In the genomic region with DNA sequence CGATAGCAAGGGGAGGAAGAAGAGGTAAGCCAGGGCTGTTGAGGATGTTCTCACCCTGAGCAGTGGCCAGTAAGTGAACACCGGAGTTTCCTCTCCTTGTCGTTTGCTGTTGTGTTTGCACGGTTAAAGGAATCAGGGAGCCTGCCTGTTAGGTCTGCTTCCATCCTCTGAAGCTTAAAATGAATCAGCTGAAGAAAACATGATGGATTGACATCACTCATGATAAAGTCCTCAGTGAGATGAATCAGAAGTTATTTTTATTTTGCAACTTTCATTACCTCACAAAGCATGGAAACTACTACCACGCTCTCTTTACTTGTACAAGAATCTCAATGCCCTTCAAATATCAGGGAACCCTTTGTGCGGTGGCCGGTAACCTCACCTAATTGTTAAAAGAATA, we compare ENCODE assay signal across 2 cellular contexts.
TF ChIP-seq lines count a peak whose summit lies in the region.

No MANE protein-coding gene starts in this region.

TF ChIP-seq in A549, 52 proteins besides CTCF, POLR2A, EP300 and RAD21:
- TF ChIP-seq, protein P1, sequence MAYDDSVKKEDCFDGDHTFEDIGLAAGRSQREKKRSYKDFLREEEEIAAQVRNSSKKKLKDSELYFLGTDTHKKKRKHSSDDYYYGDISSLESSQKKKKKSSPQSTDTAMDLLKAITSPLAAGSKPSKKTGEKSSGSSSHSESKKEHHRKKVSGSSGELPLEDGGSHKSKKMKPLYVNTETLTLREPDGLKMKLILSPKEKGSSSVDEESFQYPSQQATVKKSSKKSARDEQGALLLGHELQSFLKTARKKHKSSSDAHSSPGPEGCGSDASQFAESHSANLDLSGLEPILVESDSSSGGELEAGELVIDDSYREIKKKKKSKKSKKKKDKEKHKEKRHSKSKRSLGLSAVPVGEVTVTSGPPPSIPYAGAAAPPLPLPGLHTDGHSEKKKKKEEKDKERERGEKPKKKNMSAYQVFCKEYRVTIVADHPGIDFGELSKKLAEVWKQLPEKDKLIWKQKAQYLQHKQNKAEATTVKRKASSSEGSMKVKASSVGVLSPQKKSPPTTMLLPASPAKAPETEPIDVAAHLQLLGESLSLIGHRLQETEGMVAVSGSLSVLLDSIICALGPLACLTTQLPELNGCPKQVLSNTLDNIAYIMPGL (CRISPR knock-in tag; IDR thresholded peaks at IDR 0.05; ENCODE audit: borderline replicate concordance): no peak
- TF ChIP-seq ZFP36 (IDR thresholded peaks at IDR 0.05; ENCODE audit: borderline replicate concordance, partially characterized antibody) (no peak), GATA3 (IDR thresholded peaks at IDR 0.05; ENCODE audit: borderline replicate concordance) (no peak), CHD4 (IDR thresholded peaks at IDR 0.05; ENCODE audit: borderline replicate concordance) (no peak), NPAS2 (CRISPR knock-in tag; IDR thresholded peaks at IDR 0.05; ENCODE audit: borderline replicate concordance) (no peak)
- TF ChIP-seq, protein P2, sequence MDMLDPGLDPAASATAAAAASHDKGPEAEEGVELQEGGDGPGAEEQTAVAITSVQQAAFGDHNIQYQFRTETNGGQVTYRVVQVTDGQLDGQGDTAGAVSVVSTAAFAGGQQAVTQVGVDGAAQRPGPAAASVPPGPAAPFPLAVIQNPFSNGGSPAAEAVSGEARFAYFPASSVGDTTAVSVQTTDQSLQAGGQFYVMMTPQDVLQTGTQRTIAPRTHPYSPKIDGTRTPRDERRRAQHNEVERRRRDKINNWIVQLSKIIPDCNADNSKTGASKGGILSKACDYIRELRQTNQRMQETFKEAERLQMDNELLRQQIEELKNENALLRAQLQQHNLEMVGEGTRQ (IDR thresholded peaks at IDR 0.05): no peak

TF ChIP-seq in H1, 55 proteins besides CTCF, POLR2A, EP300 and RAD21:
- TF ChIP-seq GABPA (IDR thresholded peaks at IDR 0.05; ENCODE audit: borderline replicate concordance, insufficient read depth, low read length) (no peak), CHD1 (IDR thresholded peaks at IDR 0.05; ENCODE audit: low read depth, low read length) (no peak), RFX5 (IDR thresholded peaks at IDR 0.05; ENCODE audit: borderline replicate concordance, low read depth, low read length) (no peak), POLR2AphosphoS5 (IDR thresholded peaks at IDR 0.05; ENCODE audit: low read depth, low read length) (no peak), ZNF274 (IDR thresholded peaks at IDR 0.05; ENCODE audit: borderline replicate concordance, extremely low read depth, low read length) (no peak), EZH2 (IDR thresholded peaks at IDR 0.05; ENCODE audit: low read depth, low read length, severe bottlenecking) (no peak), TBP (IDR thresholded peaks at IDR 0.05; ENCODE audit: low read depth, low read length) (no peak), BACH1 (IDR thresholded peaks at IDR 0.05; ENCODE audit: low read length) (no peak), CHD2 (IDR thresholded peaks at IDR 0.05; ENCODE audit: low read length) (no peak), RNF2 (IDR thresholded peaks at IDR 0.05; ENCODE audit: borderline replicate concordance, low read depth, low read length, missing control alignments, poor library complexity, severe bottlenecking) (no peak), GTF2F1 (IDR thresholded peaks at IDR 0.05; ENCODE audit: borderline replicate concordance, low read depth, low read length) (no peak), MAFK (IDR thresholded peaks at IDR 0.05; ENCODE audit: low read depth, low read length) (no peak), HDAC2 (IDR thresholded peaks at IDR 0.05; ENCODE audit: borderline replicate concordance in 1 of 2, low read depth in 2 of 2, low read length in 2 of 2) (no peak), SIX5 (IDR thresholded peaks at IDR 0.05; ENCODE audit: low read depth, low read length) (no peak), JUN (IDR thresholded peaks at IDR 0.05; ENCODE audit: low read depth, low read length) (no peak), BCL11A (IDR thresholded peaks at IDR 0.05; ENCODE audit: low read depth in 2 of 2, low read length in 2 of 2) (no peak), CBX5 (IDR thresholded peaks at IDR 0.05; ENCODE audit: low read depth, low read length) (no peak)
TF ChIP-seq in H1: peak in this region for 0.
